ENCODE assay signal across 35 cellular contexts in the genomic region with DNA sequence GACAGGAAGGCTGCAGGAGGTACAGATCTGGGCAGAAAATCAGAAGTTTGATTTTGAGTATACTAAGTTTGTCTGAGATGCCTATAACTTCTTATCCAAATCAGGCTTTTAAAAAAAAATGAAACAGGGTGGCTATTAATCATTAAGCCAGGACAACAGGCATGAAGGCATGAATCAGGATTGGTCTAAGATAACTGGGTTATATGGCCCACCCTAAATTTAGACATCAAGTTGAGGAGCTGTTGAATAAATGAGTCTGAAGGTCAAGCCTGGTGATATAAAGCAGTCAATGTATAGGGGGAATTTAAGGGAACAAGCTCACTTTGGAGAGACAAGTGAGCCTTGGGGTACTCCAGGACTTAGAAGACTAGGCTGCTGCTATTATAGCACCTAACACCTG.
"Had no signal": no experiment of that assay in that cellular context is flagged by ENCODE, and none has a peak within 500 bp of the region (broad histone marks: within the 10 kb centered on the region; RNA-seq: fewer than 3 reads in every experiment).

No MANE protein-coding gene starts in this region.

- H3K4me3 ChIP-seq: adrenal gland, body of pancreas, MG63, Peyer's patch had no signal

- H3K4me1 Mint-ChIP-seq: activated CD4-positive, alpha-beta T cell treated with anti-CD3 and anti-CD28 coated beads, Interleukin-2, amount 10 ng/mL, durations not matched to agents 24 days and 14 days; IgD-negative memory B cell had no signal

- H3K27me3 ChIP-seq: adrenal gland, body of pancreas, MG63, Peyer's patch had no signal

- FAIRE-seq: astrocyte, bronchial epithelial cell had no signal

- DNase-seq: activated CD4-positive, alpha-beta T cell treated with anti-CD3 and anti-CD28 coated beads, Interleukin-2, amount 10 ng/mL, durations not matched to agents 24 days and 14 days; activated CD4-positive, alpha-beta T cell treated with anti-CD3 and anti-CD28 coated beads, Interleukin-2, amount 50 U/mL, for 4 hours; activated CD8-positive, alpha-beta T cell treated with anti-CD3 and anti-CD28 coated beads for 36 hours; activated gamma-delta T cell; activated naive CD4-positive, alpha-beta T cell treated with Interleukin-2 at 50 U/mL for 16 hours; activated naive CD8-positive, alpha-beta T cell treated with anti-CD3 and anti-CD28 coated beads, Interleukin-2, amount 10 ng/mL, durations not matched to agents 7 days and 5 days; activated T-cell treated with anti-CD3 and anti-CD28 coated beads, Interleukin-2, amount 50 U/mL, for 24 hours; adrenal gland; body of pancreas; Karpas-422; KBM-7; MG63; NCI-H1048; NCI-H1105 treated with DMSO at 0.1 percent for 48 hours; NCI-H1436; NCI-H1694; NCI-H1930; NCI-H2081 treated with DMSO at 0.1 percent for 48 hours; NCI-H345; NCI-H526; NCI-H748 treated with DMSO at 0.1 percent for 48 hours; NK-92 treated with Interleukin-12 subunit alpha and Interleukin-12 subunit beta, amount 100 ng/mL, for 24 hours; PC-3; Peyer's patch; RPMI8226; SIG-M5; SW 1271; T-helper 1 cell; T1000 had no signal

- H3K9me3 Mint-ChIP-seq: activated CD4-positive, alpha-beta T cell treated with anti-CD3 and anti-CD28 coated beads, Interleukin-2, amount 10 ng/mL, durations not matched to agents 24 days and 14 days; activated CD8-positive, alpha-beta T cell treated with anti-CD3 and anti-CD28 coated beads for 36 hours; activated naive CD4-positive, alpha-beta T cell treated with anti-CD3 and anti-CD28 coated beads, Interleukin-2, amount 50 U/mL, for 24 hours; activated naive CD8-positive, alpha-beta T cell treated with anti-CD3 and anti-CD28 coated beads, Interleukin-2, amount 10 ng/mL, durations not matched to agents 7 days and 5 days; activated T-cell treated with anti-CD3 and anti-CD28 coated beads, Interleukin-2, amount 50 U/mL, for 24 hours; activated T-helper 2 cell treated with anti-CD3 and anti-CD28 coated beads, Interferon-gamma antibody, Interleukin-2, Interleukin-4, amounts not matched to agents 10 μg/mL and 5 μg/mL and 100 μg/mL, durations not matched to agents 14 hours and 24 hours and 36 hours; central memory CD8-positive, alpha-beta T cell; IgD-negative memory B cell had no signal

- H3K27ac ChIP-seq: adrenal gland, body of pancreas had no signal

- H3K27me3 Mint-ChIP-seq: activated CD4-positive, alpha-beta T cell treated with anti-CD3 and anti-CD28 coated beads, Interleukin-2, amount 10 ng/mL, durations not matched to agents 24 days and 14 days; activated CD8-positive, alpha-beta T cell treated with anti-CD3 and anti-CD28 coated beads for 36 hours; activated naive CD4-positive, alpha-beta T cell treated with anti-CD3 and anti-CD28 coated beads, Interleukin-2, amount 50 U/mL, for 24 hours; activated naive CD8-positive, alpha-beta T cell treated with anti-CD3 and anti-CD28 coated beads, Interleukin-2, amount 10 ng/mL, durations not matched to agents 7 days and 5 days; activated T-cell treated with anti-CD3 and anti-CD28 coated beads, Interleukin-2, amount 50 U/mL, for 24 hours; central memory CD8-positive, alpha-beta T cell; IgD-negative memory B cell had no signal

- ATAC-seq: activated CD8-positive, alpha-beta T cell treated with anti-CD3 and anti-CD28 coated beads for 36 hours; body of pancreas; PC-3 had no signal

- H3K27ac Mint-ChIP-seq: activated CD4-positive, alpha-beta T cell treated with anti-CD3 and anti-CD28 coated beads, Interleukin-2, amount 10 ng/mL, durations not matched to agents 24 days and 14 days; activated CD8-positive, alpha-beta T cell treated with anti-CD3 and anti-CD28 coated beads for 36 hours; activated naive CD8-positive, alpha-beta T cell treated with anti-CD3 and anti-CD28 coated beads, Interleukin-2, amount 10 ng/mL, durations not matched to agents 7 days and 5 days; activated T-cell treated with anti-CD3 and anti-CD28 coated beads, Interleukin-2, amount 50 U/mL, for 24 hours; activated T-helper 2 cell treated with anti-CD3 and anti-CD28 coated beads, Interferon-gamma antibody, Interleukin-2, Interleukin-4, amounts not matched to agents 10 μg/mL and 5 μg/mL and 100 μg/mL, durations not matched to agents 14 hours and 24 hours and 36 hours; IgD-negative memory B cell had no signal

- H3K4me3 Mint-ChIP-seq: activated CD4-positive, alpha-beta T cell treated with anti-CD3 and anti-CD28 coated beads, Interleukin-2, amount 10 ng/mL, durations not matched to agents 24 days and 14 days; activated CD8-positive, alpha-beta T cell treated with anti-CD3 and anti-CD28 coated beads for 36 hours; activated naive CD4-positive, alpha-beta T cell treated with anti-CD3 and anti-CD28 coated beads, Interleukin-2, amount 50 U/mL, for 24 hours; activated naive CD8-positive, alpha-beta T cell treated with anti-CD3 and anti-CD28 coated beads, Interleukin-2, amount 10 ng/mL, durations not matched to agents 7 days and 5 days; activated T-cell treated with anti-CD3 and anti-CD28 coated beads, Interleukin-2, amount 50 U/mL, for 24 hours; central memory CD8-positive, alpha-beta T cell; IgD-negative memory B cell had no signal

- H3K4me1 ChIP-seq: adrenal gland, body of pancreas, Peyer's patch had no signal

- H3K9me3 ChIP-seq: adrenal gland, body of pancreas, MG63, Peyer's patch had no signal
